14 cellular contexts compared by ENCODE assay signal in the genomic region with DNA sequence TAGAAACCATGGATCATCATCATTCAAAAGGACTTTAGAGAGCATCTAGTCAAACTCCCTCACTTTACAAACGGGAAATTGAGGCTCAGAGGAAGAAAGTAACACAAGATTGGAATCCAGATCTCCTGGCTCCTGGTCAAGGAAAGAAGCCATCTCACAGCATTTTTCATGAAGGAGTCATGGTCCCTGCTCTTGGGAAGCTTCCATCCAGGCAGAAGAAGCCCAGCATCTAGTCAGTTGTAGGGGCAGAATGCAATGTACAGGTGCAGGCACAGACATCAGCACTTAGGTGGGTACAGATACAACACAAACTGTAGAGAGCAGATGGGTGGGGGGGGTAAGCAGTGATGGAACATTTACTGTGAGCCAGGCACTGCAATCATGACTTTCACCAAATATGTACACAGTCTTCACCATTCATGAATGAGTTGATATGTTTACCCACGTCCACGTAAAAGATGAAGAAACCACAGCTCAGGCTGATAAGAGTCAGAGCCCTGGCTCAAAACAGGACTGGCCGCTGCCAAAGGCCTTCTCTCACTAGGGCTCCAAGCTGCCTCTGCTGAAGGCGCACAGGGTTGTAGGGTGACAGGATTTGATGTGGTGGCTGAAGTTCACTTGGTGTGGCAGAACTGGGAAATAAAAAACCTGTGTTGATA. TPM values are rescaled to one million over a fixed set of nuclear protein-coding genes. Genes with fewer than 3 reads are reported as not detected.
A peak's percentile ranks its signal among the peaks of the same experiment; 100 is the strongest.
DNase-seq lines count a peak whose midpoint lies in the region; ATAC-seq and TF ChIP-seq lines count a peak whose summit lies in the region.
"Had no signal": no experiment of that assay in that cellular context is flagged by ENCODE, and none has a peak within 500 bp of the region (broad histone marks: within the 10 kb centered on the region; RNA-seq: fewer than 3 reads in every experiment).

No MANE protein-coding gene starts in this region.

- H3K4me1 ChIP-seq in Panc1 (ENCODE audit: control insufficient read depth, insufficient read depth, low read length) = no peaks in the 10 kb centered on the region; the same call in 1 of the 2 replicates
- H3K4me1 ChIP-seq in stomach = peaks cover 22 to 70% (median 37%) of the 10 kb centered on the region in 4 donors
- H3K4me1 ChIP-seq: testis had no signal

- WGBS in stomach, 5 donors = 18 to 43% (median 36%) methylated on average over 5 of the region's 5 CpGs

- TF ChIP-seq EP300 in stomach (IDR thresholded peaks at IDR 0.05) = no peak

- in situ Hi-C loops in Panc1 (cut with HindIII; ENCODE audit: low pct_unique_long_range_greater_than_20kb, low sequenced_read_pairs) = no loop called here

- H3K27ac ChIP-seq in Panc1 (ENCODE audit: low read length) (no peak overlapping the region), stomach (peak overlapping the region; percentile 52 to 86 (median 73))
- H3K27ac ChIP-seq: ovary, testis had no signal

- H3K4me3 ChIP-seq in Panc1 (ENCODE audit: low read depth in 2 of 2, low read length in 2 of 2) = no peak overlapping the region
- H3K4me3 ChIP-seq in stomach = no peak overlapping the region
- H3K4me3 ChIP-seq: ovary, testis had no signal

- ATAC-seq in Panc1 (0 out of 2 replicates have a peak, but pooled peaks have one; percentile 45), HG03378 (IDR thresholded peaks at IDR 0.05; ENCODE audit: unreplicated experiment) (no peak), GM19035 (IDR thresholded peaks at IDR 0.05; ENCODE audit: unreplicated experiment) (no peak)

- H3K36me3 ChIP-seq in Panc1 (ENCODE audit: control insufficient read depth, insufficient read depth, low read length) (no peaks in the 10 kb centered on the region), stomach (no peaks in the 10 kb centered on the region)
- H3K36me3 ChIP-seq: ovary had no signal

- CTCF ChIA-PET in Panc1 (lab: Charles Lee) = no interaction called here

- DNase-seq in HT-29 (ENCODE audit: low spot score) (peak; percentile 10), Panc1 (ENCODE audit: low read depth, low spot score) (no peak), iris pigment epithelial cell (ENCODE audit: low read depth) (peak; percentile 79), stomach (peak; percentile 89), superior temporal gyrus (ENCODE audit: extremely low spot score) (no peak)
- DNase-seq: activated CD4-positive, alpha-beta T cell treated with anti-CD3 and anti-CD28 coated beads, Interleukin-2, amount 10 ng/mL, durations not matched to agents 7 days and 5 days; activated naive CD8-positive, alpha-beta T cell treated with anti-CD3 and anti-CD28 coated beads for 36 hours; KBM-7; NCI-H524 treated with DMSO at 0.1 percent for 48 hours; ovary; SW 1271; testis had no signal

- H3K27me3 ChIP-seq in Panc1 (ENCODE audit: control insufficient read depth, insufficient read depth, low read length) = no peaks in the 10 kb centered on the region
- no peaks in the 10 kb centered on the region for H3K27me3 ChIP-seq in stomach
- H3K27me3 ChIP-seq: ovary, testis had no signal

- intact Hi-C loops in Panc1 (cut with micrococcal nuclease; ENCODE audit: unreplicated experiment) = no loop called here
- intact Hi-C loops in stomach (cut with DNase I; ENCODE audit: low total_unique reads) = no loop called here

- H3K9me3 ChIP-seq in Panc1 (ENCODE audit: control insufficient read depth, insufficient read depth, low read depth, low read length) (no peaks in the 10 kb centered on the region), stomach (no peaks in the 10 kb centered on the region)
- H3K9me3 ChIP-seq: ovary, testis had no signal

- TF ChIP-seq CTCF in Panc1 (IDR thresholded peaks at IDR 0.05) (no peak), stomach (IDR thresholded peaks at IDR 0.05) (no peak)

- POLR2A ChIA-PET in Panc1 (lab: Charles Lee) = interaction anchor here (0.6 kb wide), 1 partner anchor 681 kb away, joined by 3 read pairs; no protein-coding TSS in a partner anchor

- BruUV-seq in Panc1 (replicated peaks; lab: Mats Ljungman, UMichigan) = no TSS peak

- TF ChIP-seq POLR2A in stomach (IDR thresholded peaks at IDR 0.05) = no peak

RNA-seq across cellular contexts. Expression of a gene that starts 44.0 kb away (rescaled TPM):
- not detected in 2 replicates for total RNA-seq in HT-29 (2014; rRNA removed; shearing (Covaris generic))
- not detected for total RNA-seq in Panc1 (2021; ENCODE audit: unreplicated experiment)
- not detected for polyA plus RNA-seq in Panc1 (2012; ENCODE audit: insufficient read length)
- total RNA-seq in stomach = not detected
- not detected for polyA plus RNA-seq in stomach
- total RNA-seq: activated CD4-positive, alpha-beta T cell treated with anti-CD3 and anti-CD28 coated beads, Interleukin-2, amount 10 ng/mL, durations not matched to agents 7 days and 5 days; activated naive CD8-positive, alpha-beta T cell treated with anti-CD3 and anti-CD28 coated beads for 36 hours; ovary had no signal

Comparison
In these comparisons a context has a peak if more than half of its experiments do, and no peak if none do; other contexts are left out.
1. DNase-seq: peak in HT-29 (single experiment), iris pigment epithelial cell (single experiment) and stomach (single experiment); none in Panc1 (single experiment) and superior temporal gyrus (single experiment).